ENCODE assay signal across 8 cellular contexts in the genomic region with DNA sequence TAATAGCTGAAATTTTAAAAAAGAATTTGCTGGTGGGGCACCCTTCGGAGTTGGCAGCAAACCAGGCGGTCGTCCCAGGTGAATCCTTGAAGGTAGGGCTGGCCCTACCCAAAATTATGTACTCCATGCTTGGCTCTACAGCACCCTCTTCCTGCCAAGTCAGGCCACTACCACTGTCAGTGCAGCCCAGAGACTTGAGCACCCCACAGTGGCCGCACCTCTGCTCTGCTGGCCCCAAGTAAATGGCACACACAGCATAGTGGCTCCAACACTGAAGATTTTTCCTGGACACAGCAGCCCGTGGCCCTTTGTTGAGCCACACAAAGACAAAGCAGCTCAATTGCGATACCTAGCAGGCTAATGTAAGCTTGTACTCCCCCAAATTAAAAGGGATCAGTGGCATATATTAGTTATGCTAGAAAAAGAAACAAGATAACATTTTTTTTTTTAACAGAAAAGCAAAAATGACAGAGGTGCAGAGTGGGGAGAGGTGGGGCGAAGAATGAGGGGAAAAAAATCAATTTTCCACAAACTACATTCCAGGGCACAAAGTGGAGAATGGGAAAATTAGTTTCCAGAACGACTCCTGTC.
DNase-seq lines count a peak whose midpoint lies in the region; ATAC-seq lines count a peak whose summit lies in the region.

No MANE protein-coding gene starts in this region.

- H3K9me3 Mint-ChIP-seq in activated T-cell treated with anti-CD3 and anti-CD28 coated beads, Interleukin-2, amount 50 U/mL, for 72 hours: peaks cover 10 to 11% of the 10 kb centered on the region in 2 donors

- peaks cover 19% of the 10 kb centered on the region for H3K27me3 Mint-ChIP-seq in activated T-cell treated with anti-CD3 and anti-CD28 coated beads, Interleukin-2, amount 50 U/mL, for 72 hours (ENCODE audit: low read depth)

- H3K27ac Mint-ChIP-seq in activated T-cell treated with anti-CD3 and anti-CD28 coated beads, Interleukin-2, amount 50 U/mL, for 72 hours: no peak overlapping the region

- peaks cover 23% of the 10 kb centered on the region for H3K4me1 Mint-ChIP-seq in activated T-cell treated with anti-CD3 and anti-CD28 coated beads, Interleukin-2, amount 50 U/mL, for 72 hours (ENCODE audit: low read depth)

- ATAC-seq in HG02571 (IDR thresholded peaks at IDR 0.05; ENCODE audit: unreplicated experiment): peak; percentile 74
- ATAC-seq in activated T-cell treated with anti-CD3 and anti-CD28 coated beads, Interleukin-2, amount 50 U/mL, for 72 hours (replicated peaks in 1 of 2): peak; percentile 79 to 80
- peak; percentile 50 for ATAC-seq in left ventricle myocardium superior

- intact Hi-C loops in left ventricle myocardium superior (cut with micrococcal nuclease): no loop called here

- DNase-seq in NCI-H2171 treated with DMSO at 0.1 percent for 48 hours (lab: John Stamatoyannopoulos, UW) (peak; percentile 58), NCI-H2171 (lab: John Stamatoyannopoulos, UW) (no peak), NCI-H82 treated with DMSO at 0.1 percent for 48 hours (lab: John Stamatoyannopoulos, UW; ENCODE audit: unreplicated experiment) (peak; percentile 43), left ventricle myocardium superior (peak; percentile 42), NCI-H510A treated with DMSO at 0.1 percent for 48 hours (lab: John Stamatoyannopoulos, UW) (no peak)
- peak; percentile 74 to 76 for DNase-seq in activated T-cell treated with anti-CD3 and anti-CD28 coated beads, Interleukin-2, amount 50 U/mL, for 72 hours
- DNase-seq in stimulated activated CD8-positive, alpha-beta memory T cell treated with anti-CD3 and anti-CD28 coated beads, Interleukin-15, amount 100 ng/mL, for 48 hours (ENCODE audit: low read depth in 2 of 2): peak; percentile 51 to 55

- no peak overlapping the region for H3K4me3 Mint-ChIP-seq in activated T-cell treated with anti-CD3 and anti-CD28 coated beads, Interleukin-2, amount 50 U/mL, for 72 hours

- H3K36me3 Mint-ChIP-seq in activated T-cell treated with anti-CD3 and anti-CD28 coated beads, Interleukin-2, amount 50 U/mL, for 72 hours (ENCODE audit: insufficient read depth in 2 of 2): peaks cover 11 to 17% of the 10 kb centered on the region in 2 donors

Comparison
In these comparisons a context has a peak if more than half of its experiments do, and no peak if none do; other contexts are left out.
1. DNase-seq: peak in NCI-H2171 treated with DMSO at 0.1 percent for 48 hours (single experiment), NCI-H82 treated with DMSO at 0.1 percent for 48 hours (single experiment), activated T-cell treated with anti-CD3 and anti-CD28 coated beads, Interleukin-2, amount 50 U/mL, for 72 hours (2 of 2), left ventricle myocardium superior (single experiment) and stimulated activated CD8-positive, alpha-beta memory T cell treated with anti-CD3 and anti-CD28 coated beads, Interleukin-15, amount 100 ng/mL, for 48 hours (2 of 2); none in NCI-H2171 (single experiment) and NCI-H510A treated with DMSO at 0.1 percent for 48 hours (single experiment).
2. Peak in every context shown above with its lines, with median percentiles within 50 percentile points of each other: ATAC-seq.